In the genomic region with DNA sequence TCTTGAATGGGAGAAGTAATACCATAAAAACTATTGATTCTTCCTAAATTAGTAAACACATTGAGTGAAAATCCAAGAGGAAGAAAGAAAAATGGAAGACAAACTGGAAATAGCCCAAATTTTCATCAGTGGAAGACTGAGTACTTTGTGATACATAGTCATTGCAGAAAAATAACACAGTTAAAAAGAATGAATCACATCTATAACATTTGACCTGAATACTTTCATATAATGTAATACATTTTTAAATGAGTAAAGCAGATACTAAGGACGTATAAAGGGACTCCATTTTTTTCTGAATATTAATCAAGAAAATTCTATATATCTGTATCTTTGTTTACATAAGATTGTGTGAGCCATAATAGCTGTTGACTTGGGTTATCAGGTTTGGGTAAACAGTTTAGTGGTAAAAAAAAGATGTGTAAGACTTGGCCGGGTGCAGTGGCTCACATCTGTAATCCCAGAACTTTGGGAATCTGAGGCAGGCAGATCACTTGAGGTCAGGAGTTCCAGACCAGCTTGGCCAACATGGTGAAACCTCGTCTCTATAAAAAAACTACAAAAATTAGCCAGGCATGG, we compare ENCODE assay signal across 30 cellular contexts. TPM values are rescaled to one million over a fixed set of nuclear protein-coding genes. Genes with fewer than 3 reads are reported as not detected.
DNase-seq lines count a peak whose midpoint lies in the region; FAIRE-seq and TF ChIP-seq lines count a peak whose summit lies in the region.
"Had no signal": no experiment of that assay in that cellular context is flagged by ENCODE, and none has a peak within 500 bp of the region (broad histone marks: within the 10 kb centered on the region; RNA-seq: fewer than 3 reads in every experiment).

No MANE protein-coding gene starts in this region.

- no peak overlapping the region for H3K4me2 ChIP-seq in GM23248 (ENCODE audit: unreplicated experiment)
- H3K4me2 ChIP-seq: BLaER1 had no signal

- H3K4me3 ChIP-seq in GM23248 (no peak overlapping the region), HEK293 (ENCODE audit: low read depth, low read length) (no peak overlapping the region), adipocyte (ENCODE audit: low read length) (no peak overlapping the region)
- H3K4me3 ChIP-seq: BLaER1 had no signal

- H3K27me3 ChIP-seq in GM23248 (replicated peaks; ENCODE audit: insufficient read depth) (no peaks in the 10 kb centered on the region), adipocyte (replicated peaks; ENCODE audit: control insufficient read depth, insufficient read depth, low read length) (no peaks in the 10 kb centered on the region)
- H3K27me3 ChIP-seq: BLaER1 had no signal

- TF ChIP-seq CTCF in HEK293 (tag by site-specific recombination; IDR thresholded peaks at IDR 0.05), result no peak

- H3F3A ChIP-seq in GM23248 (ENCODE audit: insufficient read depth), result no peaks in the 10 kb centered on the region

- no peak overlapping the region for H3K27ac ChIP-seq in GM23248
- no peak overlapping the region for H3K27ac ChIP-seq in HEK293 (ENCODE audit: extremely low read depth, low read depth, low read length)
- H3K27ac ChIP-seq: BLaER1 had no signal

- H3K9me3 ChIP-seq in GM23248 (ENCODE audit: low read depth) (no peaks in the 10 kb centered on the region), HEK293 (ENCODE audit: control insufficient read depth, insufficient read depth, low read depth, low read length) (no peaks in the 10 kb centered on the region), adipocyte (ENCODE audit: control insufficient read depth, low read length) (no peaks in the 10 kb centered on the region)
- H3K9me3 ChIP-seq: BLaER1, Caco-2 had no signal

- no peaks in the 10 kb centered on the region for H3K9me2 ChIP-seq in GM23248 (ENCODE audit: insufficient read depth)

- H3K36me3 ChIP-seq in GM23248 (ENCODE audit: low read depth) (no peaks in the 10 kb centered on the region), HEK293 (ENCODE audit: control insufficient read depth in 2 of 2, insufficient read depth in 1 of 2, low read length in 2 of 2) (no peaks in the 10 kb centered on the region), adipocyte (ENCODE audit: control insufficient read depth, insufficient read depth, low read length, severe bottlenecking) (no peaks in the 10 kb centered on the region)
- H3K36me3 ChIP-seq: BLaER1 had no signal

- 59 to 62% methylated on average over 3 of the region's 3 CpGs for WGBS in GM23248 (ENCODE audit: low coverage in 1 of 2, low lambda C conversion rate in 2 of 2, missing lambda C conversion rate in 2 of 2), 2 experiments

- no peaks in the 10 kb centered on the region for H3K79me2 ChIP-seq in GM23248 (ENCODE audit: insufficient read depth)

- no peak for FAIRE-seq in RCC 7860 (lab: Jason Lieb, UNC)
- FAIRE-seq: G401.6, GM12892, GM18507, GM19239 had no signal

- H3K9ac ChIP-seq in GM23248 (no peak overlapping the region), adipocyte (ENCODE audit: low read length) (no peak overlapping the region)
- H3K9ac ChIP-seq: BLaER1 had no signal

- DNase-seq in GM23248 (peak; percentile 32), adipocyte (ENCODE audit: low read depth) (peak; percentile 6), hepatic stellate cell (ENCODE audit: low spot score) (peak; percentile 2), RCC 7860 (ENCODE audit: low spot score) (no peak)
- DNase-seq in activated CD4-positive, CD25-positive, alpha-beta regulatory T cell treated with anti-CD3 and anti-CD28 coated beads, Interleukin-2, amount 50 U/mL, for 72 hours, result no peak
- DNase-seq in stimulated activated CD8-positive, alpha-beta memory T cell treated with anti-CD3 and anti-CD28 coated beads, Interleukin-4, amount 100 ng/mL, for 48 hours, result no peak
- DNase-seq: ACHN; Caco-2; CD4-positive, alpha-beta T cell; H7; Karpas-422; MV-4-11; NCI-H1694; NCI-H2081 treated with DMSO at 0.1 percent for 48 hours; NCI-H2171 treated with DMSO at 0.1 percent for 48 hours; NCI-H446; NCI-H526 treated with DMSO at 0.1 percent for 48 hours; OCI-M1; Right ventricle myocardium superior had no signal

- H2AFZ ChIP-seq in GM23248, result no peak overlapping the region

- no peaks in the 10 kb centered on the region for H3K4me1 ChIP-seq in GM23248 (ENCODE audit: insufficient read depth)
- H3K4me1 ChIP-seq in HEK293 (ENCODE audit: control insufficient read depth, insufficient read depth, low read length), result no peaks in the 10 kb centered on the region
- peaks cover 7% of the 10 kb centered on the region for H3K4me1 ChIP-seq in adipocyte (ENCODE audit: control insufficient read depth, insufficient read depth, low read length)
- H3K4me1 ChIP-seq: BLaER1, Caco-2 had no signal

- CTCF ChIA-PET in HEK293 (lab: Yijun Ruan, JAX), result no interaction called here

- in situ Hi-C loops in GM23248 (cut with MboI), result no loop called here

- no peaks in the 10 kb centered on the region for H4K20me1 ChIP-seq in GM23248 (ENCODE audit: insufficient read depth)
- H4K20me1 ChIP-seq: BLaER1 had no signal

- POLR2A ChIA-PET in HEK293 (lab: Yijun Ruan, JAX), result no interaction called here

TF ChIP-seq in HEK293, 187 proteins besides CTCF, POLR2A, EP300 and RAD21:
- TF ChIP-seq ZFP41 (tag by site-specific recombination; IDR thresholded peaks at IDR 0.05; ENCODE audit: borderline replicate concordance), result no peak
- peak; percentile 62; the same call in 1 of the 2 replicates for TF ChIP-seq ZNF133 (tag by site-specific recombination; IDR thresholded peaks at IDR 0.05)
TF ChIP-seq in HEK293: peak in this region for 1.

RNA-seq across cellular contexts. Expression of a gene that starts 4.3 kb away (rescaled TPM):
- not detected in 2 replicates for total RNA-seq in GM23248 (2014; rRNA removed; shearing (Covaris generic))
- polyA plus RNA-seq in GM23248 (2016; fragmentation: Nextera tagmentation; extraction: Ambion mirVana), result not detected in 2 replicates
- total RNA-seq: Caco-2; CD4-positive, alpha-beta T cell; Daoy; H7; M059J; Right ventricle myocardium superior; RPMI7951; SK-MEL-5 had no signal
- polyA plus RNA-seq: IgD-negative memory B cell had no signal

RNA-seq across cellular contexts. Expression of a gene that starts 27.8 kb away (rescaled TPM):
- total RNA-seq in GM23248 (2014; rRNA removed; shearing (Covaris generic)), result 5.9 and 7.6 TPM in 2 replicates
- 6.5 and 7.3 TPM in 2 replicates for polyA plus RNA-seq in GM23248 (2016; fragmentation: Nextera tagmentation; extraction: Ambion mirVana)

Comparison
In these comparisons a context has a peak if more than half of its experiments do, and no peak if none do; other contexts are left out.
1. DNase-seq: peak in GM23248 (single experiment), adipocyte (single experiment) and hepatic stellate cell (single experiment); none in activated CD4-positive, CD25-positive, alpha-beta regulatory T cell treated with anti-CD3 and anti-CD28 coated beads, Interleukin-2, amount 50 U/mL, for 72 hours (single experiment), RCC 7860 (single experiment) and stimulated activated CD8-positive, alpha-beta memory T cell treated with anti-CD3 and anti-CD28 coated beads, Interleukin-4, amount 100 ng/mL, for 48 hours (single experiment).